8 cellular contexts compared by ENCODE assay signal in genomic region chr18:61435064-61435652, GRCh38.
DNase-seq lines count a peak whose midpoint lies in the region; ATAC-seq and TF ChIP-seq lines count a peak whose summit lies in the region.

No MANE protein-coding gene starts in this region.

- WGBS in iPS DF 6.9 (ENCODE audit: insufficient coverage, insufficient read length): no CpG with 5 or more reads among the region's 3 CpGs
- 40 to 65% (median 54%) methylated on average over 3 of the region's 3 CpGs for WGBS in spleen, 5 donors

- H3K36me3 ChIP-seq in Caco-2 (ENCODE audit: control insufficient read depth, insufficient read depth, low read length) (no peaks in the 10 kb centered on the region), iPS DF 6.9 (ENCODE audit: control insufficient read depth, insufficient read depth, low read length) (no peaks in the 10 kb centered on the region), spleen (no peaks in the 10 kb centered on the region)

- peaks cover 3% of the 10 kb centered on the region for H3K27me3 Mint-ChIP-seq in Caco-2 (ENCODE audit: insufficient read depth, unreplicated experiment)

- no peaks in the 10 kb centered on the region for H3K4me1 Mint-ChIP-seq in Caco-2 (ENCODE audit: low read depth, unreplicated experiment)

- H3K9me3 Mint-ChIP-seq in Caco-2 (ENCODE audit: unreplicated experiment): no peaks in the 10 kb centered on the region

- no peaks in the 10 kb centered on the region for H3K36me3 Mint-ChIP-seq in Caco-2 (ENCODE audit: insufficient read depth, unreplicated experiment)

- H3K9me3 ChIP-seq in Caco-2 (no peaks in the 10 kb centered on the region), iPS DF 6.9 (ENCODE audit: control insufficient read depth, insufficient read depth, low read length) (no peaks in the 10 kb centered on the region), spleen (peaks cover 0 to 15% (median 3%) of the 10 kb centered on the region in 8 donors)

- no peak for TF ChIP-seq POLR2A in spleen (IDR thresholded peaks at IDR 0.05)

- no peak overlapping the region for H3K27ac Mint-ChIP-seq in Caco-2 (ENCODE audit: unreplicated experiment)

- H3K4me3 Mint-ChIP-seq in Caco-2 (ENCODE audit: unreplicated experiment): no peak overlapping the region

- H3K4me1 ChIP-seq in Caco-2: no peaks in the 10 kb centered on the region
- H3K4me1 ChIP-seq in iPS DF 6.9 (ENCODE audit: control insufficient read depth, insufficient read depth, low read length): no peaks in the 10 kb centered on the region
- H3K4me1 ChIP-seq in spleen: no peaks in the 10 kb centered on the region

- peak; percentile 78 for ATAC-seq in GM18873 (IDR thresholded peaks at IDR 0.05; ENCODE audit: low FRiP score, unreplicated experiment)
- ATAC-seq in HG03066 (IDR thresholded peaks at IDR 0.05; ENCODE audit: low read depth, unreplicated experiment): peak; percentile 89

- intact Hi-C loops in Caco-2 (cut with micrococcal nuclease; ENCODE audit: unreplicated experiment) (no loop called here), spleen (cut with DNase I; ENCODE audit: low total_unique reads) (no loop called here)

- H3K27ac ChIP-seq in iPS DF 6.9 (ENCODE audit: low read length): no peak overlapping the region
- H3K27ac ChIP-seq in spleen: no peak overlapping the region

- no TSS peak for BruUV-seq in Caco-2 (replicated peaks; lab: Mats Ljungman, UMichigan)

- POLR2A ChIA-PET in Caco-2 (lab: Charles Lee): no interaction called here

- H3K27me3 ChIP-seq in Caco-2 (replicated peaks; ENCODE audit: control insufficient read depth, insufficient read depth, low read length): no peaks in the 10 kb centered on the region
- H3K27me3 ChIP-seq in iPS DF 6.9 (ENCODE audit: control insufficient read depth, insufficient read depth, low read length): no peaks in the 10 kb centered on the region
- H3K27me3 ChIP-seq in spleen (replicated peaks in 1 of 7): peaks cover 0 to 3% (median 0%) of the 10 kb centered on the region in 7 donors

- DNase-seq in Caco-2 (peak in 1 of 2 experiments; percentile 11), RPMI7951 (ENCODE audit: low read depth) (peak; percentile 16), iPS DF 6.9 (ENCODE audit: low read depth, low spot score) (peak; percentile 29), spleen (no peak)
- no peak for DNase-seq in activated CD8-positive, alpha-beta memory T cell treated with anti-CD3 and anti-CD28 coated beads for 24 hours
- DNase-seq in activated naive CD4-positive, alpha-beta T cell (lab: John Stamatoyannopoulos, UW): no peak

- no peak overlapping the region for H3K4me3 ChIP-seq in Caco-2 (ENCODE audit: low read depth, low read length)
- no peak overlapping the region for H3K4me3 ChIP-seq in iPS DF 6.9 (ENCODE audit: low read length)
- no peak overlapping the region for H3K4me3 ChIP-seq in spleen

- CTCF ChIA-PET in Caco-2 (lab: Charles Lee): no interaction called here

- peak; percentile 23 to 25 for TF ChIP-seq CTCF in Caco-2 (IDR thresholded peaks at IDR 0.05; ENCODE audit: insufficient read depth in 1 of 2, low read depth in 1 of 2, low read length in 1 of 2, severe bottlenecking in 1 of 2, unreplicated experiment in 1 of 2)
- peak in 3 of 11 experiments; percentile 20 to 49 (median 43) for TF ChIP-seq CTCF in spleen (IDR thresholded peaks at IDR 0.05 in 8 of 11, conservative IDR thresholded peaks at IDR 0.05 in 3 of 11)

Comparison
In these comparisons a context has a peak if more than half of its experiments do, and no peak if none do; other contexts are left out.
1. DNase-seq: peak in RPMI7951 (single experiment) and iPS DF 6.9 (single experiment); none in spleen (single experiment), activated CD8-positive, alpha-beta memory T cell treated with anti-CD3 and anti-CD28 coated beads for 24 hours (single experiment) and activated naive CD4-positive, alpha-beta T cell (0 of 4).